Comparison of ENCODE assay signal across 19 cellular contexts in the genomic region with DNA sequence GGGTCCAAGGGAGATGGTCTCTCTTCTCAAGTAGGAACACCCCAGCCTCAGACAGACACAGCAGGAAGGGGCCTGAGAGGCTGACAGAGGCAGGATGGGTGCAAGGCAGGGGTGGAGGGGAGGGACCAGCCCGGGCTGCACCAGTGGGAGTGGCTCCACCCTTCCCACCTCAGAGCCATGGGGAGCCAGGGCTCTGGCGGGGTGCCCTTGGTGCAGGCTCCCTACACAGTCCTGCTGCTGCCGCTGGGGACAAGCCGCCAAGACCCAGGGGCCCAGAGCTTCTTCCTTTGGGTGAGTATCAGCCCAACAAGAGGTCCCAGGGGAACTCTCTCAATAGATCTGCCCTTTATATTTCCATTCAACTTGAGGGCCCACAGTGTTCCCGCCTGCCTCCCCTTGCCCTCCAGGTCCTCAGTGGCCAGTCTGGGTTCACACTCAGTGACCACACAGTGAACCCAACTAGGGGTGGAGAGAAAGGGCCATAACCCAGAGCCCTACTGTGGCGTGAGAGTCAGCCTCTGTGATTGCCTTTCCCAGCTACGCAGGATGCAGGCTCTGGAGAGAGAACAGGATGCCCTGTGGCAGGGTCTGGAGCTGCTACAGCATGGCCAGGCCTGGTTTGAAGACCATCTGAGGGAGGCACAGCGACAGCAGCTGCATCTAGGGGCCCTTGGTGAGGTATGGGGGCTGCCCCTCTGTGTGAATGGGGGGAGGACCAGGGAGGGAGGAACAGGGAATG. TPM values are rescaled to one million over a fixed set of nuclear protein-coding genes. Genes with fewer than 3 reads are reported as not detected.
DNase-seq lines count a peak whose midpoint lies in the region; ATAC-seq and TF ChIP-seq lines count a peak whose summit lies in the region.
"Had no signal": no experiment of that assay in that cellular context is flagged by ENCODE, and none has a peak within 500 bp of the region (broad histone marks: within the 10 kb centered on the region; RNA-seq: fewer than 3 reads in every experiment).

No MANE protein-coding gene starts in this region.

- POLR2A ChIA-PET in MCF 10A (lab: Yijun Ruan, JAX) = interaction anchor here (1.1 kb wide), 1 partner anchor 10 kb away, joined by 3 read pairs; no protein-coding TSS in a partner anchor
- POLR2A ChIA-PET in WTC11 (lab: Charles Lee) = interaction anchor here (0.8 kb wide), 1 partner anchor 10 kb away, joined by 3 read pairs; no protein-coding TSS in a partner anchor
- POLR2A ChIA-PET in naive thymus-derived CD8-positive, alpha-beta T cell (lab: Charles Lee) = no interaction called here

- intact Hi-C loops in breast epithelium (cut with DNase I; ENCODE audit: low total_unique reads) (loop anchor here (10.0 kb wide), 1 partner anchor 58 kb away; the partner anchor contains the start of genes ABHD16A and LY6G6F), MCF 10A (cut with micrococcal nuclease) (no loop called here), lower lobe of right lung (cut with DNase I) (no loop called here)

- no peaks in the 10 kb centered on the region for H3K9me3 Mint-ChIP-seq in MCF 10A (ENCODE audit: unreplicated experiment)
- H3K9me3 Mint-ChIP-seq in WTC11 = no peaks in the 10 kb centered on the region
- H3K9me3 Mint-ChIP-seq in naive thymus-derived CD8-positive, alpha-beta T cell = no peaks in the 10 kb centered on the region
- H3K9me3 Mint-ChIP-seq: activated T-helper 2 cell treated with anti-CD3 and anti-CD28 coated beads, Interferon-gamma antibody, Interleukin-2, Interleukin-4, amounts not matched to agents 10 μg/mL and 5 μg/mL and 100 μg/mL, durations not matched to agents 14 hours and 24 hours and 36 hours had no signal

- WGBS in upper lobe of left lung, 2 donors = 17 to 84% methylated on average over 1 to 8 of the region's 8 CpGs

- TF ChIP-seq CTCF in breast epithelium (IDR thresholded peaks at IDR 0.05) (no peak), MCF 10A (IDR thresholded peaks at IDR 0.05; ENCODE audit: unreplicated experiment) (no peak), WTC11 (IDR thresholded peaks at IDR 0.05) (no peak), lower lobe of right lung (IDR thresholded peaks at IDR 0.05) (no peak), upper lobe of left lung (IDR thresholded peaks at IDR 0.05) (no peak)

- no peaks in the 10 kb centered on the region for H3K4me1 Mint-ChIP-seq in MCF 10A (ENCODE audit: insufficient read depth, unreplicated experiment)
- peaks cover 23% of the 10 kb centered on the region for H3K4me1 Mint-ChIP-seq in WTC11
- H3K4me1 Mint-ChIP-seq in naive thymus-derived CD8-positive, alpha-beta T cell = peaks cover 0 to 18% (median 3%) of the 10 kb centered on the region in 4 donors

- DNase-seq in breast epithelium (ENCODE audit: low spot score in 2 of 2) = no peak
- DNase-seq in MCF 10A (ENCODE audit: unreplicated experiment) = no peak
- no peak for DNase-seq in WTC11 (ENCODE audit: low spot score)
- DNase-seq in lower lobe of right lung = no peak
- no peak for DNase-seq in upper lobe of left lung
- no peak for DNase-seq in COLO829 (ENCODE audit: low spot score)
- DNase-seq in naive thymus-derived CD8-positive, alpha-beta T cell = no peak
- no peak for DNase-seq in RKO (ENCODE audit: low spot score)
- DNase-seq: activated CD4-positive, alpha-beta T cell treated with anti-CD3 and anti-CD28 coated beads, Interleukin-2, amount 50 U/mL, for 4 hours; colonic mucosa; Karpas-422; NCI-H1417 treated with DMSO at 0.1 percent for 48 hours; ovary; Right ventricle myocardium superior; stimulated activated naive CD4-positive, alpha-beta T cell; T1000 had no signal

- TF ChIP-seq EP300 in upper lobe of left lung (IDR thresholded peaks at IDR 0.05) = no peak

- no peak for ATAC-seq in WTC11
- ATAC-seq in lower lobe of right lung = no peak
- ATAC-seq in upper lobe of left lung (ENCODE audit: low FRiP score in 2 of 2) = peak in 1 of 2 donors; percentile 4
- no peak for ATAC-seq in naive thymus-derived CD8-positive, alpha-beta T cell

- H3K27ac Mint-ChIP-seq in MCF 10A (ENCODE audit: low read depth, unreplicated experiment) = no peak overlapping the region
- 0 out of 2 replicates have a peak overlapping the region, but pooled peaks have one; percentile 7 for H3K27ac Mint-ChIP-seq in WTC11
- peak overlapping the region in 1 of 10 donors; percentile 88 for H3K27ac Mint-ChIP-seq in naive thymus-derived CD8-positive, alpha-beta T cell

- H3K4me1 ChIP-seq in breast epithelium (no peaks in the 10 kb centered on the region), lower lobe of right lung (peaks cover 5% of the 10 kb centered on the region), upper lobe of left lung (peaks cover 0 to 7% (median 6%) of the 10 kb centered on the region in 4 donors)
- H3K4me1 ChIP-seq: colonic mucosa had no signal

- H3K27me3 ChIP-seq in breast epithelium (no peaks in the 10 kb centered on the region), lower lobe of right lung (ENCODE audit: low read depth) (no peaks in the 10 kb centered on the region), upper lobe of left lung (no peaks in the 10 kb centered on the region)
- H3K27me3 ChIP-seq: colonic mucosa, ovary had no signal

- H3K36me3 ChIP-seq in breast epithelium = no peaks in the 10 kb centered on the region
- H3K36me3 ChIP-seq in lower lobe of right lung = no peaks in the 10 kb centered on the region
- H3K36me3 ChIP-seq in upper lobe of left lung = no peaks in the 10 kb centered on the region
- H3K36me3 ChIP-seq: colonic mucosa, ovary had no signal

- H3K27me3 Mint-ChIP-seq in MCF 10A (ENCODE audit: insufficient read depth, unreplicated experiment) = no peaks in the 10 kb centered on the region
- H3K27me3 Mint-ChIP-seq in WTC11 (ENCODE audit: low read depth) = no peaks in the 10 kb centered on the region; the same call in 1 of the 2 replicates
- H3K27me3 Mint-ChIP-seq in naive thymus-derived CD8-positive, alpha-beta T cell = peaks cover 0 to 4% (median 0%) of the 10 kb centered on the region in 5 donors

- H3K9me3 ChIP-seq in breast epithelium (no peaks in the 10 kb centered on the region), lower lobe of right lung (no peaks in the 10 kb centered on the region), upper lobe of left lung (no peaks in the 10 kb centered on the region)
- H3K9me3 ChIP-seq: colonic mucosa, esophagus muscularis mucosa, ovary had no signal

- H3K36me3 Mint-ChIP-seq in MCF 10A (ENCODE audit: insufficient read depth, unreplicated experiment) (no peaks in the 10 kb centered on the region), WTC11 (peaks cover 24% of the 10 kb centered on the region)
- H3K36me3 Mint-ChIP-seq in naive thymus-derived CD8-positive, alpha-beta T cell = peaks cover 0 to 7% (median 0%) of the 10 kb centered on the region in 3 donors

- CTCF ChIA-PET in MCF 10A (lab: Yijun Ruan, JAX) = interaction anchor here (0.7 to 1.2 kb wide), 3 partner anchors 28 to 988 kb away, joined by 3 to 4 read pairs (median 3); no protein-coding TSS in a partner anchor
- CTCF ChIA-PET in WTC11 (lab: Charles Lee) = interaction anchor here (0.5 to 1.3 kb wide), 4 partner anchors 10 to 74 kb away, joined by 3 to 6 read pairs (median 4); no protein-coding TSS in a partner anchor

- no TSS peak for BruUV-seq in MCF 10A (replicated peaks; lab: Mats Ljungman, UMichigan)

- H3K27ac ChIP-seq in breast epithelium (peak overlapping the region; percentile 10 to 21), lower lobe of right lung (peak overlapping the region; percentile 33), upper lobe of left lung (peak overlapping the region; percentile 9 to 57 (median 17))
- H3K27ac ChIP-seq: colonic mucosa, esophagus muscularis mucosa, ovary had no signal

- H3K4me3 Mint-ChIP-seq in MCF 10A (ENCODE audit: unreplicated experiment) = no peak overlapping the region
- H3K4me3 Mint-ChIP-seq in WTC11 = no peak overlapping the region
- peak overlapping the region in 1 of 10 donors; percentile 14 for H3K4me3 Mint-ChIP-seq in naive thymus-derived CD8-positive, alpha-beta T cell

- TF ChIP-seq POLR2A in breast epithelium (IDR thresholded peaks at IDR 0.05) (no peak), upper lobe of left lung (IDR thresholded peaks at IDR 0.05) (no peak)

- H3K4me3 ChIP-seq in breast epithelium (no peak overlapping the region), lower lobe of right lung (no peak overlapping the region), upper lobe of left lung (no peak overlapping the region)
- H3K4me3 ChIP-seq: colonic mucosa, esophagus muscularis mucosa, ovary, skin epidermis had no signal

RNA-seq across cellular contexts. Expression of gene SAPCD1, which starts 0.6 kb away (rescaled TPM):
- total RNA-seq in breast epithelium = 1 to 10 TPM in 2 of 3 donors, not detected in 1; 1.6 to 2.0 TPM
- total RNA-seq in MCF 10A (2022) = 4.3 and 5.1 TPM in 2 replicates
- 13.3 to 16.9 TPM (median 13.7 TPM) in 3 replicates for total RNA-seq in WTC11 (2021)
- total RNA-seq in lower lobe of right lung = 1.2 TPM
- 10 to 100 TPM in 1 of 6 donors, 1 to 10 TPM in 5; 1.1 to 15.7 (median 5.3) TPM for total RNA-seq in upper lobe of left lung
- 1 to 10 TPM; 1.6 to 2.1 TPM for total RNA-seq in naive thymus-derived CD8-positive, alpha-beta T cell
- not detected for polyA plus RNA-seq in naive thymus-derived CD8-positive, alpha-beta T cell

RNA-seq across cellular contexts. Expression of gene VWA7, which starts 14.1 kb away (rescaled TPM):
- total RNA-seq in breast epithelium (1 to 10 TPM in 1 of 3 donors, under 1 TPM in 1, not detected in 1; under 0.01 to 1.6 TPM), MCF 10A (2022) (2.0 and 3.1 TPM in 2 replicates), WTC11 (2021) (1.2 to 1.8 TPM (median 1.4 TPM) in 3 replicates), lower lobe of right lung (4.2 TPM), upper lobe of left lung (1 to 10 TPM; 4.0 to 7.4 (median 6.6) TPM)
- under 1 TPM; 0.47 to 0.52 TPM for total RNA-seq in naive thymus-derived CD8-positive, alpha-beta T cell
- under 1 TPM in 1 of 3 donors, not detected in 2; 0.34 TPM for polyA plus RNA-seq in naive thymus-derived CD8-positive, alpha-beta T cell

RNA-seq across cellular contexts. Expression of gene MSH5, which starts 23.2 kb away (rescaled TPM):
- 10 to 100 TPM in 1 of 3 donors, 1 to 10 TPM in 2; 7.9 to 13.4 (median 8.0) TPM for total RNA-seq in breast epithelium
- total RNA-seq in MCF 10A (2022) = 36.6 and 43.1 TPM in 2 replicates
- 43.1 to 62.3 TPM (median 56.1 TPM) in 3 replicates for total RNA-seq in WTC11 (2021)
- 14.9 TPM for total RNA-seq in lower lobe of right lung
- total RNA-seq in upper lobe of left lung = 10 to 100 TPM in 4 of 6 donors, 1 to 10 TPM in 2; 7.3 to 52.4 (median 13.1) TPM
- total RNA-seq in naive thymus-derived CD8-positive, alpha-beta T cell = 1 to 10 TPM; 7.2 to 8.3 TPM
- polyA plus RNA-seq in naive thymus-derived CD8-positive, alpha-beta T cell = 1 to 10 TPM in 2 of 3 donors, under 1 TPM in 1; 0.61 to 1.1 (median 1.1) TPM

RNA-seq across cellular contexts. Expression of gene CLIC1, which starts 26.7 kb away (rescaled TPM):
- total RNA-seq in breast epithelium (100 to 1,000 TPM; 266 to 325 (median 318) TPM), MCF 10A (2022) (511 and 632 TPM in 2 replicates), WTC11 (2021) (229 to 244 TPM (median 230 TPM) in 3 replicates), lower lobe of right lung (310 TPM), upper lobe of left lung (100 to 1,000 TPM; 138 to 497 (median 277) TPM)
- total RNA-seq in naive thymus-derived CD8-positive, alpha-beta T cell = 10 to 100 TPM; 23.7 to 27.1 TPM
- 100 to 1,000 TPM in 2 of 3 donors, 10 to 100 TPM in 1; 95.1 to 345 (median 114) TPM for polyA plus RNA-seq in naive thymus-derived CD8-positive, alpha-beta T cell

RNA-seq across cellular contexts. Expression of gene VARS1, which starts 32.5 kb away (rescaled TPM):
- 10 to 100 TPM; 19.2 to 35.4 (median 26.2) TPM for total RNA-seq in breast epithelium
- 133 and 200 TPM in 2 replicates for total RNA-seq in MCF 10A (2022)
- 147 to 177 TPM (median 161 TPM) in 3 replicates for total RNA-seq in WTC11 (2021)
- 44.1 TPM for total RNA-seq in lower lobe of right lung
- 10 to 100 TPM; 21.2 to 67.8 (median 39.7) TPM for total RNA-seq in upper lobe of left lung
- 10 to 100 TPM; 37.6 to 40.3 TPM for total RNA-seq in naive thymus-derived CD8-positive, alpha-beta T cell
- 10 to 100 TPM; 27.5 to 37.8 (median 30.3) TPM for polyA plus RNA-seq in naive thymus-derived CD8-positive, alpha-beta T cell
